Comparison of ENCODE assay signal across 21 cellular contexts in genomic region chr15:62989366-62990055, GRCh38. TPM values are rescaled to one million over a fixed set of nuclear protein-coding genes. Genes with fewer than 3 reads are reported as not detected.
DNase-seq lines count a peak whose midpoint lies in the region; ATAC-seq, FAIRE-seq and TF ChIP-seq lines count a peak whose summit lies in the region.
"Had no signal": no experiment of that assay in that cellular context is flagged by ENCODE, and none has a peak within 500 bp of the region (broad histone marks: within the 10 kb centered on the region; RNA-seq: fewer than 3 reads in every experiment).

No MANE protein-coding gene starts in this region.

- H3K4me3 ChIP-seq in A549 (no peak overlapping the region), endothelial cell of umbilical vein (replicated peaks in 1 of 3; ENCODE audit: insufficient read depth in 1 of 3, low read depth in 1 of 3, low read length in 3 of 3) (no peak overlapping the region)
- H3K4me3 ChIP-seq: left ventricle myocardium inferior, spleen had no signal

- FAIRE-seq in A549 (lab: Jason Lieb, UNC) (no peak), endothelial cell of umbilical vein (lab: Jason Lieb, UNC) (no peak)

- H3K4me2 ChIP-seq in A549: peak overlapping the region; percentile 17; the same call in 1 of the 3 replicates
- no peak overlapping the region for H3K4me2 ChIP-seq in endothelial cell of umbilical vein (ENCODE audit: insufficient read depth, low read length)

- H3K36me3 ChIP-seq in endothelial cell of umbilical vein (ENCODE audit: control insufficient read depth in 2 of 2, extremely low read depth in 1 of 2, insufficient read depth in 2 of 2, low read length in 2 of 2): no peaks in the 10 kb centered on the region
- H3K36me3 ChIP-seq: left ventricle myocardium inferior, spleen had no signal

- peak; percentile 36 to 49; a peak in 4 of 6 replicates for ATAC-seq in A549
- ATAC-seq in omental fat pad (ENCODE audit: low FRiP score): peak; percentile 64
- ATAC-seq in GM18505 (IDR thresholded peaks at IDR 0.05; ENCODE audit: unreplicated experiment): no peak
- ATAC-seq: esophagus mucosa; stimulated activated memory B cell treated with anti-CD40 and anti-IgM and Interleukin-4, amounts not matched to agents 10 μg/mL and 1 μg/mL and 100 μg/mL, for 72 hours had no signal

- H3K4me1 ChIP-seq in A549 (peaks cover 12% of the 10 kb centered on the region), endothelial cell of umbilical vein (ENCODE audit: control insufficient read depth, extremely low read depth, insufficient read depth, low read length) (no peaks in the 10 kb centered on the region)
- H3K4me1 ChIP-seq: left ventricle myocardium inferior, parathyroid adenoma, spleen had no signal

- 61% methylated on average over 10 of the region's 10 CpGs for WGBS in A549 (ENCODE audit: missing lambda C conversion rate)

- BruUV-seq in endothelial cell of umbilical vein (replicated peaks; lab: Mats Ljungman, UMichigan): no TSS peak

- TF ChIP-seq EP300 in A549 (IDR thresholded peaks at IDR 0.05): 0 out of 5 replicates have a peak, but pooled peaks of 1 of the 2 experiments have one; percentile 17

- no peaks in the 10 kb centered on the region for H3K27me3 ChIP-seq in endothelial cell of umbilical vein (ENCODE audit: control insufficient read depth in 2 of 2, insufficient read depth in 2 of 2, low read length in 2 of 2)

- no peaks in the 10 kb centered on the region for H3K79me2 ChIP-seq in endothelial cell of umbilical vein (ENCODE audit: control insufficient read depth, insufficient read depth, low read length)
- H3K79me2 ChIP-seq: parathyroid adenoma had no signal

- H3K27ac ChIP-seq in A549 (peak overlapping the region in 1 of 2 experiments; percentile 71; a peak in 3 of 6 replicates), endothelial cell of umbilical vein (ENCODE audit: insufficient read depth, low read depth, low read length) (no peak overlapping the region)
- H3K27ac ChIP-seq: left ventricle myocardium inferior, parathyroid adenoma, spleen had no signal

- CTCF ChIA-PET in A549 (lab: Yijun Ruan, JAX) (interaction anchor here (0.7 to 1.6 kb wide), 2 partner anchors 10 to 207 kb away, joined by 3 to 6 read pairs; no protein-coding TSS in a partner anchor), endothelial cell of umbilical vein (lab: Charles Lee) (interaction anchor here (1.0 kb wide), 1 partner anchor 11 kb away, joined by 3 read pairs; no protein-coding TSS in a partner anchor)

- H3K4me3 Mint-ChIP-seq in glutamatergic neuron (ENCODE audit: unreplicated experiment): no peak overlapping the region
- H3K4me3 Mint-ChIP-seq: CD8-positive, alpha-beta memory T cell; stimulated activated memory B cell treated with anti-CD40 and anti-IgM and Interleukin-4, amounts not matched to agents 10 μg/mL and 1 μg/mL and 100 μg/mL, for 72 hours had no signal

- DNase-seq in A549 (ENCODE audit: low read depth in 1 of 2, low spot score in 1 of 2): no peak
- peak; percentile 73 for DNase-seq in NCI-H226
- peak; percentile 9 for DNase-seq in endothelial cell of umbilical vein (ENCODE audit: low read depth, low spot score)
- no peak for DNase-seq in omental fat pad (ENCODE audit: low spot score)
- no peak for DNase-seq in HuH-7.5 (ENCODE audit: low spot score)
- no peak for DNase-seq in glutamatergic neuron
- DNase-seq in iPS-NIHi11 (ENCODE audit: low spot score): no peak
- DNase-seq: ACHN; activated CD4-positive, alpha-beta T cell treated with anti-CD3 and anti-CD28 coated beads for 1 hour; activated gamma-delta T cell; CD8-positive, alpha-beta memory T cell; dermis blood vessel endothelial cell; DND-41; left ventricle myocardium inferior; NCI-H187 treated with DMSO at 0.1 percent for 48 hours; NCI-H446 treated with DMSO at 0.1 percent for 48 hours; spleen had no signal

- TF ChIP-seq CTCF in A549 (IDR thresholded peaks at IDR 0.05): no peak
- TF ChIP-seq CTCF in endothelial cell of umbilical vein (IDR thresholded peaks at IDR 0.05; ENCODE audit: extremely low read depth in 1 of 2, insufficient read depth in 1 of 2, low read depth in 1 of 2, low read length in 2 of 2): no peak
- no peak for TF ChIP-seq CTCF in omental fat pad (IDR thresholded peaks at IDR 0.05)
- TF ChIP-seq CTCF in glutamatergic neuron (IDR thresholded peaks at IDR 0.05; ENCODE audit: partially characterized antibody, unreplicated experiment): no peak

- no peaks in the 10 kb centered on the region for H3K27me3 Mint-ChIP-seq in glutamatergic neuron (ENCODE audit: unreplicated experiment)

- H4K20me1 ChIP-seq in endothelial cell of umbilical vein (replicated peaks; ENCODE audit: control insufficient read depth, extremely low read depth, insufficient read depth, low read length): no peaks in the 10 kb centered on the region

- H3K9me3 ChIP-seq in A549: no peaks in the 10 kb centered on the region
- no peaks in the 10 kb centered on the region for H3K9me3 ChIP-seq in endothelial cell of umbilical vein (replicated peaks; ENCODE audit: control insufficient read depth, insufficient read depth, low read length)
- H3K9me3 ChIP-seq: left ventricle myocardium inferior, spleen had no signal

- no peak for TF ChIP-seq RAD21 in A549 (conservative IDR thresholded peaks at IDR 0.05 in 1 of 2, IDR thresholded peaks at IDR 0.05 in 1 of 2)

- H3K9me1 ChIP-seq in endothelial cell of umbilical vein (replicated peaks; ENCODE audit: control insufficient read depth, extremely low read depth, insufficient read depth, low read length): no peaks in the 10 kb centered on the region

- no peaks in the 10 kb centered on the region for H3K36me3 Mint-ChIP-seq in glutamatergic neuron (ENCODE audit: unreplicated experiment)
- H3K36me3 Mint-ChIP-seq: CD8-positive, alpha-beta memory T cell; stimulated activated memory B cell treated with anti-CD40 and anti-IgM and Interleukin-4, amounts not matched to agents 10 μg/mL and 1 μg/mL and 100 μg/mL, for 72 hours had no signal

- H3K9ac ChIP-seq in endothelial cell of umbilical vein (replicated peaks; ENCODE audit: extremely low read depth, insufficient read depth, low read length): no peak overlapping the region
- H3K9ac ChIP-seq: parathyroid adenoma had no signal

- H3K27ac Mint-ChIP-seq in glutamatergic neuron (ENCODE audit: unreplicated experiment): no peak overlapping the region
- H3K27ac Mint-ChIP-seq: CD8-positive, alpha-beta memory T cell; stimulated activated memory B cell treated with anti-CD40 and anti-IgM and Interleukin-4, amounts not matched to agents 10 μg/mL and 1 μg/mL and 100 μg/mL, for 72 hours had no signal

- no peak overlapping the region for H2AFZ ChIP-seq in endothelial cell of umbilical vein (ENCODE audit: low read depth, low read length)
- H2AFZ ChIP-seq: parathyroid adenoma had no signal

- no peak for TF ChIP-seq POLR2A in A549 (IDR thresholded peaks at IDR 0.05; ENCODE audit: low read length)
- no peak for TF ChIP-seq POLR2A in endothelial cell of umbilical vein (IDR thresholded peaks at IDR 0.05; ENCODE audit: low read depth, low read length)
- TF ChIP-seq POLR2A in GM18505 (IDR thresholded peaks at IDR 0.05; ENCODE audit: borderline replicate concordance, extremely low read depth, insufficient read depth, insufficient read length): no peak

- dilution Hi-C loops in endothelial cell of umbilical vein (cut with MboI; ENCODE audit: extremely low pct_ligation_motif_present, low sequenced_read_pairs): no loop called here

- POLR2A ChIA-PET in A549 (lab: Yijun Ruan, JAX) (no interaction called here), endothelial cell of umbilical vein (lab: Charles Lee) (no interaction called here)

- intact Hi-C loops in endothelial cell of umbilical vein (cut with micrococcal nuclease): no loop called here

- no peaks in the 10 kb centered on the region for H3K4me1 Mint-ChIP-seq in glutamatergic neuron (ENCODE audit: low read depth, unreplicated experiment)
- H3K4me1 Mint-ChIP-seq: CD8-positive, alpha-beta memory T cell; stimulated activated memory B cell treated with anti-CD40 and anti-IgM and Interleukin-4, amounts not matched to agents 10 μg/mL and 1 μg/mL and 100 μg/mL, for 72 hours had no signal

- H3K9me3 Mint-ChIP-seq in glutamatergic neuron (ENCODE audit: unreplicated experiment): peaks cover 2% of the 10 kb centered on the region
- H3K9me3 Mint-ChIP-seq: CD8-positive, alpha-beta memory T cell; stimulated activated memory B cell treated with anti-CD40 and anti-IgM and Interleukin-4, amounts not matched to agents 10 μg/mL and 1 μg/mL and 100 μg/mL, for 72 hours had no signal

TF ChIP-seq in A549, 52 proteins besides CTCF, POLR2A, EP300 and RAD21 (continues in another document):
- TF ChIP-seq ZC3H11A (IDR thresholded peaks at IDR 0.05) (no peak), POLR2AphosphoS2 (conservative IDR thresholded peaks at IDR 0.05; ENCODE audit: low read length) (no peak), ESRRA (IDR thresholded peaks at IDR 0.05; ENCODE audit: borderline replicate concordance, low read length) (no peak), NR3C1 (IDR thresholded peaks at IDR 0.05) (no peak), FOSB (CRISPR knock-in tag; IDR thresholded peaks at IDR 0.05) (no peak), TFCP2L1 (CRISPR knock-in tag; IDR thresholded peaks at IDR 0.05) (no peak), CEBPB (IDR thresholded peaks at IDR 0.05) (no peak)

TF ChIP-seq in endothelial cell of umbilical vein, 7 proteins besides CTCF, POLR2A, EP300 and RAD21:
- TF ChIP-seq MYC (IDR thresholded peaks at IDR 0.05; ENCODE audit: low read depth, low read length): no peak
- no peak for TF ChIP-seq EZH2 (IDR thresholded peaks at IDR 0.05; ENCODE audit: borderline replicate concordance, low read depth, low read length, severe bottlenecking)

RNA-seq across cellular contexts. Expression of gene TPM1, which starts 53.0 kb away (rescaled TPM):
- polyA plus RNA-seq in A549 (2011; rRNA removed) (777 and 894 TPM in 2 replicates), A549 (2017; fragmentation: RNase III; extraction: RNeasy Plus Mini Kit Qiagen cat#74134 plus additional on column Dnase treatment) (954 to 1,229 TPM (median 1,043 TPM) in 3 replicates), endothelial cell of umbilical vein (518 and 528 TPM in 2 replicates)
- 824 and 915 TPM in 2 replicates for polyA plus RNA-seq in A549 (2012; cell fraction: cytosol; rRNA removed)
- 678 and 876 TPM in 2 replicates for polyA plus RNA-seq in A549 (2012; cell fraction: nucleus; rRNA removed)
- 537 and 670 TPM in 2 replicates for polyA minus RNA-seq in A549 (2011; rRNA and poly(A)+ RNA removed)
- total RNA-seq in endothelial cell of umbilical vein (558 and 678 TPM in 2 replicates), omental fat pad (100 to 1,000 TPM; 167 to 702 (median 252) TPM), glutamatergic neuron (ENCODE audit: unreplicated experiment) (255 TPM)
- polyA plus RNA-seq in endothelial cell of umbilical vein (2011; cell fraction: cytosol; rRNA removed): 740 and 824 TPM in 2 replicates
- 2,079 and 2,156 TPM in 2 replicates for polyA plus RNA-seq in endothelial cell of umbilical vein (2011; cell fraction: nucleus; rRNA removed)
- 679 and 811 TPM in 2 replicates for polyA plus RNA-seq in endothelial cell of umbilical vein (2012)
- polyA minus RNA-seq in endothelial cell of umbilical vein: 828 and 932 TPM in 2 replicates
- polyA minus RNA-seq in endothelial cell of umbilical vein (2011; cell fraction: cytosol; rRNA and poly(A)+ RNA removed): 30.8 TPM
- polyA minus RNA-seq in endothelial cell of umbilical vein (2011; cell fraction: nucleus; rRNA and poly(A)+ RNA removed): 2,251 and 2,264 TPM in 2 replicates

Comparison
In these comparisons a context has a peak if more than half of its experiments do, and no peak if none do; other contexts are left out.
1. DNase-seq: peak in NCI-H226 (single experiment) and endothelial cell of umbilical vein (single experiment); none in A549 (0 of 2), omental fat pad (single experiment), HuH-7.5 (single experiment), glutamatergic neuron (single experiment) and iPS-NIHi11 (single experiment).